In the genomic region with DNA sequence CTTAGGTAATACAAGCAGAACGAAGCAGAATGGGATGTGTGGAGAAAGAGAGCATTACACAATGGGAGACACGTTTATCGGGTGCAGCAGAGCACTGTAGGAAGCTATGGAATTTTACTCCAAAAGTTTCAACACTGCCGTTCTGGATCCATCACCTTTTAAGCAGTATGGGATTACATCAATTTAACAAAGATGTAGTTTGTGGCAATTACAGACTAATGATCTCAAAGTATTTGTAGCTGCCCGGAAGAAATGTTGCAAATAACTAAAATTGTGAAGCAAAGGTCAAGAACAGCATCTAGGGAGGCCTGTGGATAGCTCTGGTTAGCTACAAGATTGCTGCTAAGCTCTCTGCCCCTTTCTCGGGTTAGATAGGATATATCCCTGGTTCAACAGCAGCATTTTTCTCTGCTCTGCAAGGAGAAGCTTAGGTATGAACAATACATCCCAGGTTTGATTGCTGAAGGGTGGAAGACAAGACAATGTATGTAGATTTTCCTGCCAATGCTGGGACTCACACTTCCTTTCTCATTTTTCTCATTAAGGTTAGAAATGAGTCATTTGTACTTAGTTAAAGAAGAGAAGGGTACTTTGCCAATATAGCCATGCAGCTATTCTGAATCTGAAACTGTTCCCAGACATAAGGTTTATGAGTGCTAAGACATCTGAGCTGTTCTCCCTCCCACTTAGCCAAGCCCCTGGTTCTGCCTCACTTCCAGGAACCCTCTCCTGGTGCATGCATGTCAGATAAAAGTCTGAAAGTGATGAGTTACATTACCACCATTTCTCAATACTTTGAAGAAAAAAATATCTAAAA, we compare ENCODE assay signal across 8 cellular contexts.
DNase-seq lines count a peak whose midpoint lies in the region; ATAC-seq and TF ChIP-seq lines count a peak whose summit lies in the region.

No MANE protein-coding gene starts in this region.

- WGBS in aorta, 2 donors = 64 to 65% methylated on average over 6 of the region's 6 CpGs

- intact Hi-C loops in aorta (cut with DNase I) = no loop called here

- peaks cover 0 to 5% of the 10 kb centered on the region in 2 donors for H3K4me1 ChIP-seq in aorta (ENCODE audit: control insufficient read depth in 1 of 2, insufficient read depth in 2 of 2, low read length in 2 of 2)

- H3K27me3 ChIP-seq in BJ (ENCODE audit: control insufficient read depth, insufficient read depth, low read length) = no peaks in the 10 kb centered on the region
- no peaks in the 10 kb centered on the region for H3K27me3 ChIP-seq in aorta (ENCODE audit: control insufficient read depth in 1 of 2, insufficient read depth in 2 of 2, low read length in 1 of 2)

- no peak for TF ChIP-seq CTCF in BJ (IDR thresholded peaks at IDR 0.05; ENCODE audit: insufficient read depth, low read depth, low read length)

- peak overlapping the region in 1 of 2 donors; percentile 33 for H3K27ac ChIP-seq in aorta (ENCODE audit: low read depth in 1 of 2, low read length in 2 of 2)

- no peaks in the 10 kb centered on the region for H3K9me3 ChIP-seq in aorta (ENCODE audit: control insufficient read depth, low read length)

- H3K4me3 ChIP-seq in BJ (ENCODE audit: low read depth, low read length) (no peak overlapping the region), aorta (ENCODE audit: low read length in 2 of 2) (no peak overlapping the region)

- DNase-seq in BJ (ENCODE audit: low read depth) (peak; percentile 83), RPMI7951 (ENCODE audit: low read depth) (peak; percentile 80), iris pigment epithelial cell (ENCODE audit: low read depth) (peak; percentile 98), aorta (no peak), occipital lobe (lab: John Stamatoyannopoulos, UW) (no peak), AG08396 (ENCODE audit: low spot score) (no peak)

- CTCF ChIA-PET in BJ (lab: Yijun Ruan, JAX) = interaction anchor here (0.6 to 1.7 kb wide), 6 partner anchors 8 to 145 kb away, joined by 3 to 7 read pairs (median 4); no protein-coding TSS in a partner anchor

- ATAC-seq in GM21515 (IDR thresholded peaks at IDR 0.05; ENCODE audit: unreplicated experiment) = peak; percentile 63
- peak; percentile 19 for ATAC-seq in aorta (ENCODE audit: low FRiP score)
- ATAC-seq in HG03439 (IDR thresholded peaks at IDR 0.05; ENCODE audit: unreplicated experiment) = no peak

- H3K36me3 ChIP-seq in BJ (ENCODE audit: control insufficient read depth, insufficient read depth, low read length) = no peaks in the 10 kb centered on the region
- H3K36me3 ChIP-seq in aorta (ENCODE audit: control insufficient read depth in 1 of 2, insufficient read depth in 2 of 2, low read length in 1 of 2) = no peaks in the 10 kb centered on the region

- POLR2A ChIA-PET in BJ (lab: Charles Lee) = interaction anchor here (1.8 kb wide), 1 partner anchor 57 kb away, joined by 5 read pairs; no protein-coding TSS in a partner anchor

Comparison
In these comparisons a context has a peak if more than half of its experiments do, and no peak if none do; other contexts are left out.
1. DNase-seq: peak in BJ (single experiment), RPMI7951 (single experiment) and iris pigment epithelial cell (single experiment); none in aorta (0 of 2), occipital lobe (single experiment) and AG08396 (single experiment).